In genomic region chr5:151223447-151224264, GRCh38 we compare ENCODE assay signal across 1 cellular context.
TF ChIP-seq lines count a peak whose summit lies in the region.

Gene CCDC69, minus strand, starts transcription at chr5:151224092. Its CDS starts 122 bp downstream, at chr5:151223970.

TF ChIP-seq in GM12878, 131 proteins besides CTCF, POLR2A, EP300 and RAD21 (continued from another document):
- TF ChIP-seq PRDM15 (CRISPR knock-in tag; IDR thresholded peaks at IDR 0.05) (no peak), PML (IDR thresholded peaks at IDR 0.05; ENCODE audit: low read length) (peak; percentile 83; the same call in 1 of the 2 replicates), HDGF (IDR thresholded peaks at IDR 0.05) (0 out of 2 replicates have a peak, but pooled peaks have one; percentile 18), KDM1A (IDR thresholded peaks at IDR 0.05; ENCODE audit: borderline replicate concordance) (no peak), BCL11A (IDR thresholded peaks at IDR 0.05; ENCODE audit: low read depth, low read length) (peak; percentile 18; the same call in 1 of the 2 replicates), CBFB (IDR thresholded peaks at IDR 0.05; ENCODE audit: low read depth) (no peak), CREB1 (IDR thresholded peaks at IDR 0.05; ENCODE audit: low read depth) (0 out of 2 replicates have a peak, but pooled peaks have one; percentile 9), MEF2A (IDR thresholded peaks at IDR 0.05; ENCODE audit: insufficient read depth, low read depth, low read length) (0 out of 2 replicates have a peak, but pooled peaks have one; percentile 31), ESRRA (IDR thresholded peaks at IDR 0.05; ENCODE audit: low read length) (0 out of 2 replicates have a peak, but pooled peaks have one; percentile 21), ZNF384 (IDR thresholded peaks at IDR 0.05; ENCODE audit: borderline replicate concordance, low read depth, low read length) (no peak), BHLHE40 (IDR thresholded peaks at IDR 0.05; ENCODE audit: borderline replicate concordance in 1 of 2, low read depth in 2 of 2, low read length in 1 of 2) (peak; percentile 47 to 70; a peak in 2 of 4 replicates), MLLT1 (IDR thresholded peaks at IDR 0.05) (peak; percentile 47; the same call in 1 of the 2 replicates), SMARCA5 (IDR thresholded peaks at IDR 0.05) (peak; percentile 97), ZNF687 (IDR thresholded peaks at IDR 0.05) (0 out of 2 replicates have a peak, but pooled peaks have one; percentile 25), SREBF2 (IDR thresholded peaks at IDR 0.05; ENCODE audit: low read length) (no peak), RUNX3 (IDR thresholded peaks at IDR 0.05; ENCODE audit: low read length) (peak; percentile 37; the same call in 1 of the 2 replicates), CBX5 (IDR thresholded peaks at IDR 0.05; ENCODE audit: low read depth) (0 out of 2 replicates have a peak, but pooled peaks have one; percentile 10), NKRF (conservative IDR thresholded peaks at IDR 0.05) (peak; percentile 30; the same call in 1 of the 2 replicates)
